ENCODE assay signal across 24 cellular contexts in the genomic region with DNA sequence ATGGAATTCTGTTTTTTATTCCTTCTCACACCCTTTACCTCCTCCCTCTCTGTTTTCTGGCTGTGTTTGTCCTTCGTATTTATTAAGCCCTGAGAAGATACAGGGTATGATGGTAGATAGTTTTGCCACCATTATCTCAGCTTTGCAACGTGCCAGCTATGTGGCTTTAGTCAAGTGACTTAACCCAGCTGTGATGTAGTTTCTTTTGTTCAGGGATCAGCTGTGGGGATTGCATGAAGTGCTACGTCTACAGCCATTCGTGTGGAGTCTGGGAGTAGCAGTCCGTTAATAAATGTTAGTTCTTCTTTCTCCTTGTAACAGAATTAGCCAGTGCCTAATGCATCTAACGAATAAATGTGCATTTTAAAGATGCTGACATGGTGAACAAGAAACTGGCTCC.
"Had no signal": no experiment of that assay in that cellular context is flagged by ENCODE, and none has a peak within 500 bp of the region (broad histone marks: within the 10 kb centered on the region; RNA-seq: fewer than 3 reads in every experiment).

No MANE protein-coding gene starts in this region.

- H3K4me3 Mint-ChIP-seq: activated CD8-positive, alpha-beta memory T cell treated with anti-CD3 and anti-CD28 coated beads, Interleukin-2, amount 10 ng/mL, durations not matched to agents 7 days and 5 days; activated naive CD4-positive, alpha-beta T cell treated with anti-CD3 and anti-CD28 coated beads, Interleukin-2, amount 50 U/mL, for 24 hours; activated T-cell treated with anti-CD3 and anti-CD28 coated beads, Interleukin-2, amount 50 U/mL, for 24 hours; activated T-helper 1 cell treated with anti-CD3 and anti-CD28 coated beads, Interleukin-12 subunit alpha, Interleukin-12 subunit beta, Interleukin-2, Interleukin-4 antibody, amounts not matched to agents 30 ng/mL and 10 ng/mL and 1 ng/mL, durations not matched to agents 14 hours and 24 hours and 36 hours; T-cell had no signal

- H3K4me3 ChIP-seq: SK-N-MC had no signal

- H3K27ac ChIP-seq: SK-N-MC, VCaP had no signal

- H3K4me1 Mint-ChIP-seq: activated CD8-positive, alpha-beta memory T cell treated with anti-CD3 and anti-CD28 coated beads, Interleukin-2, amount 10 ng/mL, durations not matched to agents 7 days and 5 days; activated naive CD4-positive, alpha-beta T cell treated with anti-CD3 and anti-CD28 coated beads, Interleukin-2, amount 50 U/mL, for 24 hours; T-cell had no signal

- H3K9me3 Mint-ChIP-seq: activated naive CD4-positive, alpha-beta T cell treated with anti-CD3 and anti-CD28 coated beads, Interleukin-2, amount 50 U/mL, for 24 hours; activated T-cell treated with anti-CD3 and anti-CD28 coated beads, Interleukin-2, amount 50 U/mL, for 24 hours; activated T-helper 1 cell treated with anti-CD3 and anti-CD28 coated beads, Interleukin-12 subunit alpha, Interleukin-12 subunit beta, Interleukin-2, Interleukin-4 antibody, amounts not matched to agents 30 ng/mL and 10 ng/mL and 1 ng/mL, durations not matched to agents 14 hours and 24 hours and 36 hours had no signal

- DNase-seq: activated CD4-positive, alpha-beta T cell treated with anti-CD3 and anti-CD28 coated beads for 4 hours; activated CD4-positive, alpha-beta T cell treated with anti-CD3 and anti-CD28 coated beads, Interleukin-2, amount 50 U/mL, for 4 hours; activated CD8-positive, alpha-beta memory T cell treated with anti-CD3 and anti-CD28 coated beads, Interleukin-2, amount 10 ng/mL, durations not matched to agents 7 days and 5 days; activated effector memory CD4-positive, alpha-beta T cell treated with Interleukin-2 at 50 U/mL for 16 hours; activated naive CD4-positive, alpha-beta T cell; activated T-cell treated with anti-CD3 and anti-CD28 coated beads, Interleukin-2, amount 50 U/mL, for 24 hours; aorta; central memory CD4-positive, alpha-beta T cell; Kasumi-1; KBM-7; NCI-H146; NCI-H187 treated with DMSO at 0.1 percent for 48 hours; NCI-H2081 treated with DMSO at 0.1 percent for 48 hours; NCI-H446; NCI-H526; NCI-H774; NK-92 treated with Interleukin-12 subunit alpha and Interleukin-12 subunit beta, amount 100 ng/mL, for 24 hours; OCI-M1; RPMI8226; T-cell had no signal

- H3K27me3 Mint-ChIP-seq: activated CD8-positive, alpha-beta memory T cell treated with anti-CD3 and anti-CD28 coated beads, Interleukin-2, amount 10 ng/mL, durations not matched to agents 7 days and 5 days had no signal

- H3K36me3 Mint-ChIP-seq: activated CD8-positive, alpha-beta memory T cell treated with anti-CD3 and anti-CD28 coated beads, Interleukin-2, amount 10 ng/mL, durations not matched to agents 7 days and 5 days; activated naive CD4-positive, alpha-beta T cell treated with anti-CD3 and anti-CD28 coated beads, Interleukin-2, amount 50 U/mL, for 24 hours; T-cell had no signal

- H3K27ac Mint-ChIP-seq: activated CD8-positive, alpha-beta memory T cell treated with anti-CD3 and anti-CD28 coated beads, Interleukin-2, amount 10 ng/mL, durations not matched to agents 7 days and 5 days; activated naive CD4-positive, alpha-beta T cell treated with anti-CD3 and anti-CD28 coated beads, Interleukin-2, amount 50 U/mL, for 24 hours; activated T-cell treated with anti-CD3 and anti-CD28 coated beads, Interleukin-2, amount 50 U/mL, for 24 hours; activated T-helper 1 cell treated with anti-CD3 and anti-CD28 coated beads, Interleukin-12 subunit alpha, Interleukin-12 subunit beta, Interleukin-2, Interleukin-4 antibody, amounts not matched to agents 30 ng/mL and 10 ng/mL and 1 ng/mL, durations not matched to agents 14 hours and 24 hours and 36 hours; T-cell had no signal
